8 cellular contexts compared by ENCODE assay signal in the genomic region with DNA sequence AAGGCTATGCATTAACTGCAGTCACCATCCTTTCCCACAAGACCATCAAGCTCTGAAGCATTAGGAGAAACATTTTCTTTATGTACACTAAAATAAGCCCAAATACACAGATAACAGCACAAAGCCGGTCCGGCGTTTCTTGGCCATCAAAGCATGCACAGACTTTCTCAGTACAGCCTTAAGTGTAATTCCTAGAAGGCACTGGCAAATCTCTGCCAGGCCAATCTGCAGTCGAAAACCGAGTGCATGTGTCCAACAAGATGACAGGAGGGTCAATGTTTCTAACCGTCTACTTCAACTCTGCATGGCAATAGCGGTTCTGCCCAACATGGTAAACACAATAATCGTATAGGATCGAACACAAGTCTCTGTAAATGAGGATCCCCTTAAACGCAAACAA. TPM values are rescaled to one million over a fixed set of nuclear protein-coding genes. Genes with fewer than 3 reads are reported as not detected.
DNase-seq lines count a peak whose midpoint lies in the region; ATAC-seq, FAIRE-seq and TF ChIP-seq lines count a peak whose summit lies in the region.

No MANE protein-coding gene starts in this region.

- intact Hi-C loops in colonic mucosa (cut with DNase I) = no loop called here

- H3K27me3 ChIP-seq in colonic mucosa = no peaks in the 10 kb centered on the region
- H3K27me3 ChIP-seq in mucosa of stomach (ENCODE audit: control insufficient read depth, insufficient read depth, low read length) = no peaks in the 10 kb centered on the region

- no peak for ATAC-seq in GM21526 (IDR thresholded peaks at IDR 0.05; ENCODE audit: low FRiP score, unreplicated experiment)
- no peak for ATAC-seq in HG03196 (IDR thresholded peaks at IDR 0.05; ENCODE audit: unreplicated experiment)
- no peak for ATAC-seq in GM19397 (IDR thresholded peaks at IDR 0.05; ENCODE audit: unreplicated experiment)

- H3K4me1 ChIP-seq in colonic mucosa = no peaks in the 10 kb centered on the region
- peaks cover 9% of the 10 kb centered on the region for H3K4me1 ChIP-seq in mucosa of stomach (ENCODE audit: control insufficient read depth, insufficient read depth, low read length)

- peak overlapping the region; percentile 82 for H3K4me3 ChIP-seq in NB4 (ENCODE audit: low read depth, low read length)
- H3K4me3 ChIP-seq in colonic mucosa = peak overlapping the region; percentile 89
- peak overlapping the region; percentile 78 for H3K4me3 ChIP-seq in mucosa of stomach (ENCODE audit: low read length)

- H3K9ac ChIP-seq in colonic mucosa (ENCODE audit: low read depth in 2 of 2, low read length in 2 of 2) (peak overlapping the region; percentile 88 to 97), mucosa of stomach (ENCODE audit: low read length) (peak overlapping the region; percentile 94)

- DNase-seq in D721Med (ENCODE audit: insufficient read length, low spot score) = no peak
- peak; percentile 4 for DNase-seq in NB4 (ENCODE audit: low read depth)
- peak; percentile 52 for DNase-seq in colonic mucosa
- no peak for DNase-seq in cerebellar nuclear complex (lab: John Stamatoyannopoulos, UW)

- TF ChIP-seq CTCF in D721Med (IDR thresholded peaks at IDR 0.05; ENCODE audit: insufficient read depth, missing control alignments) (no peak), NB4 (IDR thresholded peaks at IDR 0.05; ENCODE audit: low read depth, low read length) (no peak), colonic mucosa (IDR thresholded peaks at IDR 0.05) (no peak)

- TF ChIP-seq POLR2A in NB4 (IDR thresholded peaks at IDR 0.05; ENCODE audit: extremely low read depth, insufficient read length) = no peak

- H3K36me3 ChIP-seq in colonic mucosa (no peaks in the 10 kb centered on the region), mucosa of stomach (ENCODE audit: control insufficient read depth, insufficient read depth, low read length) (no peaks in the 10 kb centered on the region)

- peak overlapping the region; percentile 93 for H3K27ac ChIP-seq in colonic mucosa

- FAIRE-seq in D721Med (lab: Jason Lieb, UNC) = peak; percentile 11

- no peaks in the 10 kb centered on the region for H3K9me3 ChIP-seq in colonic mucosa
- H3K9me3 ChIP-seq in mucosa of stomach (ENCODE audit: control insufficient read depth, low read length) = no peaks in the 10 kb centered on the region

RNA-seq across cellular contexts. Expression of a gene that starts 1.1 kb away (rescaled TPM):
- 10 to 100 TPM; 18.4 to 35.1 TPM for total RNA-seq in colonic mucosa

Comparison
In these comparisons a context has a peak if more than half of its experiments do, and no peak if none do; other contexts are left out.
1. DNase-seq: peak in NB4 (single experiment) and colonic mucosa (single experiment); none in D721Med (single experiment) and cerebellar nuclear complex (0 of 2).
2. Peak in every context shown above with its lines, with median percentiles within 50 percentile points of each other: H3K4me3 ChIP-seq.